32 cellular contexts compared by ENCODE assay signal in the genomic region with DNA sequence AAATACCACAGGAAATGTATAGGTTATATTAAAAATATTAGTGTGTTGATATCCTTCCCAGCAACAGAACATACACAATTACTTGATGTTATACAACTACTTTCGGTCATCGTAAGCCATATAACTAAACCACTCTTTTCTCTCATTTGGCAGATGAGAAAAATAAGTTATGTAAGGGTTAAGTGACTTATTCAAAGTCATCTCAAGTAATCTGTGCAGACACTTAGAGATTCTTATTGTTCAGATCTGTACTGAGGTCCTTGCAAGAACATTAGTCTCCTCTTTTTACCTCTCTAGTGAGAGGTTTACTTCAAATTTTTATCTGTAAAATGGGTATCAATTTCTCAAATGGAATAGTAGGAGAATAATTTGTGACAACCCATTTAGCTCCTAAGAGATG. TPM values are rescaled to one million over a fixed set of nuclear protein-coding genes. Genes with fewer than 3 reads are reported as not detected.
"Had no signal": no experiment of that assay in that cellular context is flagged by ENCODE, and none has a peak within 500 bp of the region (broad histone marks: within the 10 kb centered on the region; RNA-seq: fewer than 3 reads in every experiment).

No MANE protein-coding gene starts in this region.

- ATAC-seq: activated CD4-positive, alpha-beta T cell treated with anti-CD3 and anti-CD28 coated beads for 36 hours; activated naive CD8-positive, alpha-beta T cell treated with anti-CD3 and anti-CD28 coated beads, Interleukin-2, amount 50 U/mL, for 24 hours; activated T-cell treated with anti-CD3 and anti-CD28 coated beads, Interleukin-2, amount 50 U/mL, for 4 hours; body of pancreas; gastroesophageal sphincter; heart right ventricle had no signal

- H3K4me1 Mint-ChIP-seq: activated CD4-positive, alpha-beta memory T cell treated with anti-CD3 and anti-CD28 coated beads, Interleukin-2, amount 10 ng/mL, durations not matched to agents 7 days and 5 days; activated CD4-positive, alpha-beta T cell treated with anti-CD3 and anti-CD28 coated beads for 36 hours; activated CD4-positive, alpha-beta T cell treated with anti-CD3 and anti-CD28 coated beads, Interleukin-2, amount 10 ng/mL, durations not matched to agents 24 days and 14 days; activated naive CD4-positive, alpha-beta T cell treated with anti-CD3 and anti-CD28 coated beads, Interleukin-2, amount 50 U/mL, for 24 hours; activated naive CD8-positive, alpha-beta T cell treated with anti-CD3 and anti-CD28 coated beads, Interleukin-2, amount 50 U/mL, for 24 hours had no signal

- H3K36me3 ChIP-seq: adrenal gland, colonic mucosa, esophagus squamous epithelium, gastroesophageal sphincter, heart right ventricle had no signal

- DNase-seq: activated CD4-positive, alpha-beta memory T cell treated with anti-CD3 and anti-CD28 coated beads, Interleukin-2, amount 10 ng/mL, durations not matched to agents 7 days and 5 days; activated CD4-positive, alpha-beta T cell treated with anti-CD3 and anti-CD28 coated beads for 36 hours; activated CD4-positive, alpha-beta T cell treated with anti-CD3 and anti-CD28 coated beads, Interleukin-2, amount 10 ng/mL, durations not matched to agents 24 days and 14 days; activated CD4-positive, CD25-positive, alpha-beta regulatory T cell; activated CD4-positive, CD25-positive, alpha-beta regulatory T cell treated with anti-CD3 and anti-CD28 coated beads, Interleukin-2, amount 50 U/mL, for 72 hours; activated CD8-positive, alpha-beta memory T cell treated with anti-CD3 and anti-CD28 coated beads, Interleukin-2, amount 50 U/mL, for 48 hours; activated effector memory CD4-positive, alpha-beta T cell treated with anti-CD3 and anti-CD28 coated beads, Interleukin-2, amount 50 U/mL, for 16 hours; activated naive CD4-positive, alpha-beta T cell treated with anti-CD3 and anti-CD28 coated beads for 36 hours; activated naive CD8-positive, alpha-beta T cell treated with anti-CD3 and anti-CD28 coated beads for 36 hours; activated naive CD8-positive, alpha-beta T cell treated with anti-CD3 and anti-CD28 coated beads, Interleukin-2, amount 50 U/mL, for 24 hours; activated T-cell treated with anti-CD3 and anti-CD28 coated beads for 4 hours; activated T-cell treated with anti-CD3 and anti-CD28 coated beads, Interleukin-2, amount 50 U/mL, for 4 hours; adrenal gland; amygdala; aorta; body of pancreas; caudate nucleus; colonic mucosa; effector CD8-positive, alpha-beta T cell; esophagus squamous epithelium; foreskin melanocyte; heart right ventricle had no signal

- H3K9me3 Mint-ChIP-seq: activated CD4-positive, alpha-beta T cell treated with anti-CD3 and anti-CD28 coated beads, Interleukin-2, amount 10 ng/mL, durations not matched to agents 24 days and 14 days; activated naive CD4-positive, alpha-beta T cell treated with anti-CD3 and anti-CD28 coated beads for 36 hours; activated naive CD8-positive, alpha-beta T cell treated with anti-CD3 and anti-CD28 coated beads for 36 hours; activated T-cell treated with anti-CD3 and anti-CD28 coated beads, Interleukin-2, amount 50 U/mL, for 4 hours; activated T-helper 1 cell treated with anti-CD3 and anti-CD28 coated beads, Interleukin-12 subunit alpha, Interleukin-12 subunit beta, Interleukin-2, Interleukin-4 antibody, amounts not matched to agents 30 ng/mL and 10 ng/mL and 1 ng/mL, durations not matched to agents 14 hours and 24 hours and 36 hours; activated T-helper 2 cell treated with anti-CD3 and anti-CD28 coated beads, Interferon-gamma antibody, Interleukin-2, Interleukin-4, amounts not matched to agents 10 μg/mL and 5 μg/mL and 100 μg/mL, durations not matched to agents 14 hours and 24 hours and 36 hours had no signal

- H3K4me3 Mint-ChIP-seq: activated CD4-positive, alpha-beta memory T cell treated with anti-CD3 and anti-CD28 coated beads, Interleukin-2, amount 10 ng/mL, durations not matched to agents 7 days and 5 days; activated CD4-positive, alpha-beta T cell treated with anti-CD3 and anti-CD28 coated beads for 36 hours; activated CD4-positive, alpha-beta T cell treated with anti-CD3 and anti-CD28 coated beads, Interleukin-2, amount 10 ng/mL, durations not matched to agents 24 days and 14 days; activated naive CD4-positive, alpha-beta T cell treated with anti-CD3 and anti-CD28 coated beads for 36 hours; activated naive CD4-positive, alpha-beta T cell treated with anti-CD3 and anti-CD28 coated beads, Interleukin-2, amount 50 U/mL, for 24 hours; activated naive CD8-positive, alpha-beta T cell treated with anti-CD3 and anti-CD28 coated beads for 36 hours; activated naive CD8-positive, alpha-beta T cell treated with anti-CD3 and anti-CD28 coated beads, Interleukin-2, amount 50 U/mL, for 24 hours; activated T-cell treated with anti-CD3 and anti-CD28 coated beads, Interleukin-2, amount 50 U/mL, for 4 hours; activated T-helper 1 cell treated with anti-CD3 and anti-CD28 coated beads, Interleukin-12 subunit alpha, Interleukin-12 subunit beta, Interleukin-2, Interleukin-4 antibody, amounts not matched to agents 30 ng/mL and 10 ng/mL and 1 ng/mL, durations not matched to agents 14 hours and 24 hours and 36 hours had no signal

- H3K4me3 ChIP-seq: adrenal gland, body of pancreas, colonic mucosa, esophagus squamous epithelium, gastroesophageal sphincter, heart right ventricle had no signal

- H3K27me3 ChIP-seq: adrenal gland, body of pancreas, colonic mucosa, gastroesophageal sphincter had no signal

- H3K27ac ChIP-seq: adrenal gland, body of pancreas, colonic mucosa, epithelial cell of prostate, esophagus squamous epithelium, gastroesophageal sphincter, heart right ventricle had no signal

- H3K9me3 ChIP-seq: adrenal gland, body of pancreas, colonic mucosa, esophagus squamous epithelium, gastroesophageal sphincter had no signal

- H3K36me3 Mint-ChIP-seq: activated naive CD4-positive, alpha-beta T cell treated with anti-CD3 and anti-CD28 coated beads, Interleukin-2, amount 50 U/mL, for 24 hours; activated naive CD8-positive, alpha-beta T cell treated with anti-CD3 and anti-CD28 coated beads for 36 hours had no signal

- H3K4me1 ChIP-seq: adrenal gland, body of pancreas, colonic mucosa, gastroesophageal sphincter, heart right ventricle had no signal

- H3K27ac Mint-ChIP-seq: activated CD4-positive, alpha-beta memory T cell treated with anti-CD3 and anti-CD28 coated beads, Interleukin-2, amount 10 ng/mL, durations not matched to agents 7 days and 5 days; activated CD4-positive, alpha-beta T cell treated with anti-CD3 and anti-CD28 coated beads for 36 hours; activated CD4-positive, alpha-beta T cell treated with anti-CD3 and anti-CD28 coated beads, Interleukin-2, amount 10 ng/mL, durations not matched to agents 24 days and 14 days; activated naive CD4-positive, alpha-beta T cell treated with anti-CD3 and anti-CD28 coated beads for 36 hours; activated naive CD4-positive, alpha-beta T cell treated with anti-CD3 and anti-CD28 coated beads, Interleukin-2, amount 50 U/mL, for 24 hours; activated naive CD8-positive, alpha-beta T cell treated with anti-CD3 and anti-CD28 coated beads for 36 hours; activated naive CD8-positive, alpha-beta T cell treated with anti-CD3 and anti-CD28 coated beads, Interleukin-2, amount 50 U/mL, for 24 hours; activated T-helper 1 cell treated with anti-CD3 and anti-CD28 coated beads, Interleukin-12 subunit alpha, Interleukin-12 subunit beta, Interleukin-2, Interleukin-4 antibody, amounts not matched to agents 30 ng/mL and 10 ng/mL and 1 ng/mL, durations not matched to agents 14 hours and 24 hours and 36 hours; activated T-helper 2 cell treated with anti-CD3 and anti-CD28 coated beads, Interferon-gamma antibody, Interleukin-2, Interleukin-4, amounts not matched to agents 10 μg/mL and 5 μg/mL and 100 μg/mL, durations not matched to agents 14 hours and 24 hours and 36 hours had no signal

RNA-seq across cellular contexts. Expression of gene NACA2, which starts 15.0 kb away (rescaled TPM):
- total RNA-seq: activated CD4-positive, alpha-beta memory T cell treated with anti-CD3 and anti-CD28 coated beads, Interleukin-2, amount 10 ng/mL, durations not matched to agents 7 days and 5 days; activated CD4-positive, alpha-beta T cell treated with anti-CD3 and anti-CD28 coated beads for 36 hours; activated CD4-positive, alpha-beta T cell treated with anti-CD3 and anti-CD28 coated beads, Interleukin-2, amount 10 ng/mL, durations not matched to agents 24 days and 14 days; activated naive CD4-positive, alpha-beta T cell treated with anti-CD3 and anti-CD28 coated beads for 36 hours; activated naive CD8-positive, alpha-beta T cell treated with anti-CD3 and anti-CD28 coated beads for 36 hours; activated T-cell treated with anti-CD3 and anti-CD28 coated beads, Interleukin-2, amount 50 U/mL, for 4 hours; activated T-helper 2 cell treated with anti-CD3 and anti-CD28 coated beads, Interferon-gamma antibody, Interleukin-2, Interleukin-4, amounts not matched to agents 10 μg/mL and 5 μg/mL and 100 μg/mL, durations not matched to agents 14 hours and 24 hours and 36 hours; adrenal gland; aorta; dermis microvascular lymphatic vessel endothelial cell; endothelial cell of umbilical vein; esophagus squamous epithelium; fibroblast of lung; fibroblast of villous mesenchyme; gastroesophageal sphincter; glomerular endothelial cell; heart right ventricle had no signal
- polyA plus RNA-seq: endothelial cell of umbilical vein, fibroblast of lung had no signal
